In the genomic region with DNA sequence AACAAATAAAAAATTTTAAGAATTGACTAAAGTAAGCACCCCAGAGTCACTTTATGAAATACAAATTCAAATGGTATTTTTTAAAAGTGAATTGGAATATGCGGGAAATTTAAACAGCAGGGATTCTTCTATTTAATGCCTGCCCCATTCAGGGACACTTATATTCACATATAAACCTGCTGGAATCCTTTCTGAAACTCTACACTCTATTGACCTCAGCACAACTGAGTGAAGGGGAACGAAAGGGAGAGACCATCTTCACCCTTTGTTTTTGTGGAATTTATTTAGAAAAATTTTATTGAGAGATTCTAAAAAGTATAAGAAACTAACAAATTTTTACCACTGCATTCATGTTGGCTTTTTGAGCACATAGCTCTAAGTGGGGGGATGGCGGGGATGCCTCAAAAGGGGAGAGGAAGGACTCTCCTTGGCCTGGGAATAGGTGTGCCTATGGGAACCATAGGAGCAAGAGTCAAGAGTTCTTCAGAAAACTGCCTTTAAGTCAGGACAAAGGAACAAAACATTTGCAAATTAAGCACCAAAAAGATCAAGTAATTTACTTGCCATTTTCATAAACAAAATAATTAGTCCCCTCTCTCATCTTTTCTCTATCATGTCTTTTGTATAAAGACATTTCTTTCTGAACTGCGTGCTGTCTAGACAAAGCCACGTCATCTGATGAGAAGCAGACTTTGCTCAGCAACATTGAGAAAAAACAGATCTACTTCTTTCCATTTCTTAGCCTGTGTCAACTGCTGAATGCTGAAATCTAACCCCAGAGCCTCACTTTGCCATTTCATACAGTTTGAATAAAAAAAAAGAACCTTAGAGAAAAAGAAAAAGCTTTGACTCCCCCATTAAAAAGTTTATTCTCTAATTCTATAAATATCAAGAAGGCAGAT, we compare ENCODE assay signal across 22 cellular contexts. TPM values are rescaled to one million over a fixed set of nuclear protein-coding genes. Genes with fewer than 3 reads are reported as not detected.
A peak's percentile ranks its signal among the peaks of the same experiment; 100 is the strongest.
DNase-seq lines count a peak whose midpoint lies in the region; ATAC-seq and TF ChIP-seq lines count a peak whose summit lies in the region.
"Had no signal": no experiment of that assay in that cellular context is flagged by ENCODE, and none has a peak within 500 bp of the region (broad histone marks: within the 10 kb centered on the region; RNA-seq: fewer than 3 reads in every experiment).

No MANE protein-coding gene starts in this region.

- no peak for ATAC-seq in GM18909 (IDR thresholded peaks at IDR 0.05; ENCODE audit: poor library complexity, unreplicated experiment)
- ATAC-seq in activated CD8-positive, alpha-beta T cell treated with anti-CD3 and anti-CD28 coated beads for 36 hours, result no peak
- ATAC-seq in GM18519 (IDR thresholded peaks at IDR 0.05; ENCODE audit: low FRiP score, unreplicated experiment), result no peak
- ATAC-seq: activated CD4-positive, alpha-beta T cell treated with anti-CD3 and anti-CD28 coated beads for 36 hours; right cardiac atrium; T-cell had no signal

- DNase-seq in SK-N-DZ (ENCODE audit: low spot score), result peak; percentile 68
- no peak for DNase-seq in endodermal cell
- no peak for DNase-seq in activated CD8-positive, alpha-beta T cell treated with anti-CD3 and anti-CD28 coated beads for 36 hours
- no peak for DNase-seq in NCI-H187 (lab: John Stamatoyannopoulos, UW)
- DNase-seq: activated CD4-positive, alpha-beta T cell treated with anti-CD3 and anti-CD28 coated beads for 36 hours; activated naive CD4-positive, alpha-beta T cell treated with anti-CD3 and anti-CD28 coated beads for 36 hours; activated T-cell treated with anti-CD3 and anti-CD28 coated beads, Interleukin-2, amount 50 U/mL, for 48 hours; anterior cingulate cortex; CD8-positive, alpha-beta memory T cell; cerebellar nuclear complex; DMS53; erythroblast; NCI-H1092 treated with DMSO at 0.1 percent for 48 hours; NCI-H2029 treated with DMSO at 0.1 percent for 48 hours; PC-9; right cardiac atrium; SHP77; T-cell had no signal

- intact Hi-C loops in activated CD8-positive, alpha-beta T cell treated with anti-CD3 and anti-CD28 coated beads for 36 hours (cut with micrococcal nuclease), result no loop called here

- no peak overlapping the region for H3K9ac ChIP-seq in endodermal cell (ENCODE audit: extremely low read depth, low read length, poor library complexity, severe bottlenecking)
- no peak overlapping the region for H3K9ac ChIP-seq in muscle layer of colon (ENCODE audit: low read length)

- H3K27me3 Mint-ChIP-seq in endodermal cell (ENCODE audit: insufficient read depth), result no peaks in the 10 kb centered on the region
- no peaks in the 10 kb centered on the region for H3K27me3 Mint-ChIP-seq in activated CD8-positive, alpha-beta T cell treated with anti-CD3 and anti-CD28 coated beads for 36 hours
- H3K27me3 Mint-ChIP-seq: activated CD4-positive, alpha-beta T cell treated with anti-CD3 and anti-CD28 coated beads for 36 hours; CD8-positive, alpha-beta memory T cell; T-cell had no signal

- peaks cover 37% of the 10 kb centered on the region for H3K36me3 Mint-ChIP-seq in endodermal cell (ENCODE audit: low read depth)
- peaks cover 49% of the 10 kb centered on the region for H3K36me3 Mint-ChIP-seq in activated CD8-positive, alpha-beta T cell treated with anti-CD3 and anti-CD28 coated beads for 36 hours (ENCODE audit: low read depth)

- peak overlapping the region; percentile 28 for H3K27ac Mint-ChIP-seq in endodermal cell
- no peak overlapping the region for H3K27ac Mint-ChIP-seq in activated CD8-positive, alpha-beta T cell treated with anti-CD3 and anti-CD28 coated beads for 36 hours
- H3K27ac Mint-ChIP-seq: activated CD4-positive, alpha-beta T cell treated with anti-CD3 and anti-CD28 coated beads for 36 hours; activated naive CD4-positive, alpha-beta T cell treated with anti-CD3 and anti-CD28 coated beads for 36 hours had no signal

- CTCF ChIA-PET in activated CD8-positive, alpha-beta T cell treated with anti-CD3 and anti-CD28 coated beads for 36 hours (lab: Charles Lee), result interaction anchor here (0.7 to 2.6 kb wide), 3 partner anchors 10 to 285 kb away, joined by 3 to 12 read pairs (median 6); no protein-coding TSS in a partner anchor

- H3K27me3 ChIP-seq in endodermal cell (ENCODE audit: control insufficient read depth, insufficient read depth, low read length, poor library complexity, severe bottlenecking) (no peaks in the 10 kb centered on the region), muscle layer of colon (ENCODE audit: control insufficient read depth in 1 of 2, insufficient read depth in 2 of 2, low read length in 2 of 2) (no peaks in the 10 kb centered on the region)

- peaks cover 13% of the 10 kb centered on the region for H3K9me3 Mint-ChIP-seq in endodermal cell
- H3K9me3 Mint-ChIP-seq in activated CD8-positive, alpha-beta T cell treated with anti-CD3 and anti-CD28 coated beads for 36 hours, result peaks cover 4% of the 10 kb centered on the region

- H3K4me1 ChIP-seq in endodermal cell (ENCODE audit: control insufficient read depth, insufficient read depth, low read length) (no peaks in the 10 kb centered on the region), muscle layer of colon (ENCODE audit: insufficient read depth, low read length) (peaks cover 26% of the 10 kb centered on the region)

- 90 to 96% methylated on average over 2 to 5 of the region's 5 CpGs for WGBS in endodermal cell (ENCODE audit: insufficient coverage in 1 of 2, insufficient read length in 1 of 2), 2 experiments

- H3K4me1 Mint-ChIP-seq in endodermal cell, result no peaks in the 10 kb centered on the region
- H3K4me1 Mint-ChIP-seq in activated CD8-positive, alpha-beta T cell treated with anti-CD3 and anti-CD28 coated beads for 36 hours (ENCODE audit: low read depth), result no peaks in the 10 kb centered on the region
- H3K4me1 Mint-ChIP-seq: activated CD4-positive, alpha-beta T cell treated with anti-CD3 and anti-CD28 coated beads for 36 hours had no signal

- H3K27ac ChIP-seq in endodermal cell (ENCODE audit: low read depth, low read length) (no peak overlapping the region), muscle layer of colon (ENCODE audit: low read depth, low read length) (peak overlapping the region; percentile 36)
- H3K27ac ChIP-seq: PC-9 had no signal

- peaks cover 23% of the 10 kb centered on the region for H3K36me3 ChIP-seq in endodermal cell (ENCODE audit: control insufficient read depth, insufficient read depth, low read length)
- peaks cover 25% of the 10 kb centered on the region for H3K36me3 ChIP-seq in muscle layer of colon (ENCODE audit: insufficient read depth, low read length)

- no peak overlapping the region for H3K4me3 ChIP-seq in endodermal cell (ENCODE audit: low read length)
- no peak overlapping the region for H3K4me3 ChIP-seq in muscle layer of colon (ENCODE audit: low read depth in 1 of 2, low read length in 2 of 2)
- H3K4me3 ChIP-seq: lung, PC-9 had no signal

- no peaks in the 10 kb centered on the region for H3K9me3 ChIP-seq in endodermal cell (ENCODE audit: control insufficient read depth, low read length)
- no peaks in the 10 kb centered on the region for H3K9me3 ChIP-seq in muscle layer of colon (ENCODE audit: low read length)

- TF ChIP-seq CTCF in endodermal cell (conservative IDR thresholded peaks at IDR 0.05), result no peak
- TF ChIP-seq CTCF in activated CD8-positive, alpha-beta T cell treated with anti-CD3 and anti-CD28 coated beads for 36 hours (IDR thresholded peaks at IDR 0.05), result no peak

- POLR2A ChIA-PET in activated CD8-positive, alpha-beta T cell treated with anti-CD3 and anti-CD28 coated beads for 36 hours (lab: Charles Lee), result no interaction called here

- no peak overlapping the region for H3K4me3 Mint-ChIP-seq in endodermal cell
- no peak overlapping the region for H3K4me3 Mint-ChIP-seq in activated CD8-positive, alpha-beta T cell treated with anti-CD3 and anti-CD28 coated beads for 36 hours
- H3K4me3 Mint-ChIP-seq: activated CD4-positive, alpha-beta T cell treated with anti-CD3 and anti-CD28 coated beads for 36 hours; activated naive CD4-positive, alpha-beta T cell treated with anti-CD3 and anti-CD28 coated beads for 36 hours; CD8-positive, alpha-beta memory T cell; T-cell had no signal

RNA-seq across cellular contexts. Expression of a gene that starts 21.6 kb away (rescaled TPM):
- 1.2 TPM in 1 of 2 replicates, not detected in the other for polyA plus RNA-seq in SK-N-DZ (2014; cell fraction: cytosol; rRNA removed)
- polyA plus RNA-seq in SK-N-DZ (2014; cell fraction: nucleus; rRNA removed), result 3.4 and 7.4 TPM in 2 replicates
- total RNA-seq in endodermal cell, result under 1 TPM; 0.79 to 0.91 TPM
- polyA plus RNA-seq in endodermal cell (2013, experiment 1 of 2), result 0.64 TPM
- polyA plus RNA-seq in endodermal cell (2013, experiment 2 of 2), result 0.29 TPM
- total RNA-seq in activated CD8-positive, alpha-beta T cell treated with anti-CD3 and anti-CD28 coated beads for 36 hours, result under 1 TPM; 0.59 to 0.76 TPM
